ENCODE assay signal across 17 cellular contexts in the genomic region with DNA sequence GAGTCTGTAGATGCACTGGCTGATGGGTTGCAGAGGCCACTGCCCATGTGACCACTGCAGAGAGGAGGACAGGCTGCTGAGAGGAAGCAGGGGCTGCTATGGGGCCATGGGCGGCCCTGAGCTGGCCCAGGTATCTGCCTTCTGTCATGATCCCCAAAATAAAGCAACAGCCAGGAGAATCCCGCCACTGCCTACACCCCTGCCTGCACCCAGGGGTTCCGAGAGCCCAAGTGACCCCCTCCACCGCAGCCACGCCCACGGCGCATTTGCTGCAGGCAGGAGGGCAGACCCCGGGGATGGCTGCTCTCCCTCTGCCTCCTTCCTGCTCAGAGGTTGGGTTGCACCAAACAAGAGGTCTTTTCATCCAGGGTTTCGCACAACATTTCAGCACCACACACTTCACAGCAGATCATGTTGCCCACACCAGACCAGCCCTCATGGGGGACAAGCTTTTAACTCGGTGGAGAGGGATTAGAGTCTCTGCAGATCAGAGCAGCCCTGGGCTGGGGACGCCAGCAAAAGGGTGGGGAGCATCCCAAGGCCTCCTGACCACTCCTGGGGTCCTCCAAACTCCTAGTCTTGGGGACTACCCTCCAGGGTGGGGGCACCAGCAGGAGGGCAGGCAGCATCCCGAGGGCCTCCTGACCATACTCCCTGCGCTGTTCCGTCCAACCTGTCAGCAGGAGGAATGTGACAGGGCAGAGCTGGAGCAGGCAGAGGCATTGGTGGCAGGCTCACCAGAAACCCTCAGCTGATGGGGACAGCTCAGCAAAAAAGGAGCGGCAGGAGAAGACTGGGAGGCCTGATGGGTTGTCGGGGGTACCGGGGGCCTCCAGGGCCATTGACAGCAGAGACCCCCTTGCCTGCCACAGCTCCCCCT. TPM values are rescaled to one million over a fixed set of nuclear protein-coding genes. Genes with fewer than 3 reads are reported as not detected.
DNase-seq lines count a peak whose midpoint lies in the region; ATAC-seq and TF ChIP-seq lines count a peak whose summit lies in the region.
"Had no signal": no experiment of that assay in that cellular context is flagged by ENCODE, and none has a peak within 500 bp of the region (broad histone marks: within the 10 kb centered on the region; RNA-seq: fewer than 3 reads in every experiment).

No MANE protein-coding gene starts in this region.

- no peaks in the 10 kb centered on the region for H3K9me2 ChIP-seq in SK-N-SH

- H3K9me3 ChIP-seq in H9 (ENCODE audit: control insufficient read depth, low read depth, low read length): no peaks in the 10 kb centered on the region
- H3K9me3 ChIP-seq in SK-N-SH: no peaks in the 10 kb centered on the region
- H3K9me3 ChIP-seq in heart right ventricle: no peaks in the 10 kb centered on the region
- H3K9me3 ChIP-seq in sigmoid colon: no peaks in the 10 kb centered on the region
- H3K9me3 ChIP-seq: right lobe of liver had no signal

- H3F3A ChIP-seq in SK-N-SH (replicated peaks; ENCODE audit: insufficient read depth): no peaks in the 10 kb centered on the region

- peaks cover 2% of the 10 kb centered on the region; the same call in 1 of the 2 replicates for H3K4me1 ChIP-seq in H9 (ENCODE audit: insufficient read depth, low read length)
- peaks cover 28 to 91% of the 10 kb centered on the region in 2 experiments for H3K4me1 ChIP-seq in SK-N-SH (ENCODE audit: control insufficient read depth in 1 of 2, insufficient read depth in 2 of 2, low read depth in 1 of 2, low read length in 1 of 2)
- peaks cover 20 to 96% (median 72%) of the 10 kb centered on the region in 9 donors for H3K4me1 ChIP-seq in heart right ventricle
- H3K4me1 ChIP-seq in sigmoid colon: peaks cover 0 to 94% (median 89%) of the 10 kb centered on the region in 4 donors

- H3K23me2 ChIP-seq in H9 (ENCODE audit: insufficient read length, low read depth, low read length, poor library complexity, severe bottlenecking): no peaks in the 10 kb centered on the region

- H2AK5ac ChIP-seq in H9 (ENCODE audit: insufficient read length, low read length): no peak overlapping the region

- TF ChIP-seq EP300 in SK-N-SH (IDR thresholded peaks at IDR 0.05; ENCODE audit: borderline replicate concordance in 1 of 2, low read depth in 1 of 2, low read length in 1 of 2): no peak
- TF ChIP-seq EP300 in sigmoid colon (IDR thresholded peaks at IDR 0.05): no peak

- H3K4me3 ChIP-seq in SK-N-SH (ENCODE audit: low read depth in 2 of 2, low read length in 1 of 2) (no peak overlapping the region; a peak in 1 of 4 replicates), heart right ventricle (no peak overlapping the region), sigmoid colon (no peak overlapping the region)
- H3K4me3 ChIP-seq: PC-9, right lobe of liver had no signal

- intact Hi-C loops in heart right ventricle (cut with DNase I): no loop called here
- intact Hi-C loops in sigmoid colon (cut with DNase I): no loop called here
- intact Hi-C loops in natural killer cell (cut with micrococcal nuclease): no loop called here

- no CpG with 5 or more reads among the region's 17 CpGs for WGBS in H9 (ENCODE audit: extremely low coverage, insufficient read length, low lambda C conversion rate)
- WGBS in SK-N-SH (ENCODE audit: low lambda C conversion rate): 82% methylated on average over 13 of the region's 17 CpGs
- WGBS in heart right ventricle, 2 donors: 58 to 63% methylated on average over 17 of the region's 17 CpGs
- 80 to 83% methylated on average over 17 of the region's 17 CpGs for WGBS in sigmoid colon, 2 donors

- no peak overlapping the region for H4K91ac ChIP-seq in H9 (ENCODE audit: insufficient read length, low read depth, low read length)

- no peaks in the 10 kb centered on the region for H3K27me3 Mint-ChIP-seq in H9 (ENCODE audit: low read depth)
- peaks cover 0 to 2% of the 10 kb centered on the region in 2 donors for H3K27me3 Mint-ChIP-seq in natural killer cell (ENCODE audit: low read depth in 2 of 2)
- H3K27me3 Mint-ChIP-seq: activated CD4-positive, alpha-beta memory T cell treated with anti-CD3 and anti-CD28 coated beads for 36 hours; activated naive CD4-positive, alpha-beta T cell treated with anti-CD3 and anti-CD28 coated beads, Interleukin-2, amount 50 U/mL, for 24 hours; activated T-cell treated with anti-CD3 and anti-CD28 coated beads, Interleukin-2, amount 50 U/mL, for 24 hours; brain had no signal

- no peak overlapping the region for H2BK12ac ChIP-seq in H9 (ENCODE audit: insufficient read length, low read depth, low read length)

- no peak overlapping the region for H3K18ac ChIP-seq in H9 (ENCODE audit: insufficient read length, low read depth, low read length)

- H3K9me3 Mint-ChIP-seq in H9 (no peaks in the 10 kb centered on the region), natural killer cell (no peaks in the 10 kb centered on the region)
- H3K9me3 Mint-ChIP-seq: activated CD4-positive, alpha-beta memory T cell treated with anti-CD3 and anti-CD28 coated beads for 36 hours; activated naive CD4-positive, alpha-beta T cell treated with anti-CD3 and anti-CD28 coated beads, Interleukin-2, amount 50 U/mL, for 24 hours; activated T-cell treated with anti-CD3 and anti-CD28 coated beads, Interleukin-2, amount 50 U/mL, for 24 hours; brain; mesothelial cell of epicardium had no signal

- H3K27ac ChIP-seq in H9 (ENCODE audit: insufficient read length, low read depth, low read length) (no peak overlapping the region), SK-N-SH (ENCODE audit: low read depth in 2 of 2, low read length in 1 of 2) (peak overlapping the region in 1 of 2 experiments; percentile 95; a peak in 3 of 4 replicates), heart right ventricle (no peak overlapping the region), sigmoid colon (peak overlapping the region; percentile 46 to 97 (median 76))
- H3K27ac ChIP-seq: PC-9, right lobe of liver had no signal

- no peak overlapping the region for H3T11ph ChIP-seq in H9 (ENCODE audit: low read length)

- H3K79me1 ChIP-seq in H9 (ENCODE audit: insufficient read depth, low read depth, low read length, poor library complexity, severe bottlenecking): peaks cover 5% of the 10 kb centered on the region

- H3K56ac ChIP-seq in H9 (ENCODE audit: insufficient read length, low read depth, low read length): no peak overlapping the region

- no peak overlapping the region for H2BK20ac ChIP-seq in H9 (ENCODE audit: low read depth, low read length, poor library complexity, severe bottlenecking)

- peak in 7 of 8 donors; percentile 31 to 74 (median 46) for ATAC-seq in heart right ventricle
- ATAC-seq in GM18873 (IDR thresholded peaks at IDR 0.05; ENCODE audit: low FRiP score, unreplicated experiment): no peak
- ATAC-seq in natural killer cell: no peak

- H3K27ac Mint-ChIP-seq in H9: peak overlapping the region in 2 of 3 experiments; percentile 19 to 21; a peak in 2 of 7 replicates
- H3K27ac Mint-ChIP-seq in natural killer cell: no peak overlapping the region
- H3K27ac Mint-ChIP-seq: activated CD4-positive, alpha-beta memory T cell treated with anti-CD3 and anti-CD28 coated beads for 36 hours; activated naive CD4-positive, alpha-beta T cell treated with anti-CD3 and anti-CD28 coated beads, Interleukin-2, amount 50 U/mL, for 24 hours; activated T-cell treated with anti-CD3 and anti-CD28 coated beads, Interleukin-2, amount 50 U/mL, for 24 hours had no signal

- no peaks in the 10 kb centered on the region for H4K20me1 ChIP-seq in H9 (ENCODE audit: control insufficient read depth, insufficient read depth, insufficient read length)
- peaks cover 30% of the 10 kb centered on the region; the same call in 1 of the 2 replicates for H4K20me1 ChIP-seq in SK-N-SH (ENCODE audit: insufficient read depth)

- H3K4ac ChIP-seq in H9 (ENCODE audit: low read depth, low read length): no peak overlapping the region

- DNase-seq in H9 (no peak), SK-N-SH (no peak), heart right ventricle (no peak), sigmoid colon (peak; percentile 56), GM10266 (ENCODE audit: extremely low spot score) (no peak), natural killer cell (no peak)
- DNase-seq in activated CD4-positive, CD25-positive, alpha-beta regulatory T cell treated with anti-CD3 and anti-CD28 coated beads, Interleukin-2, amount 50 U/mL, for 72 hours: no peak
- DNase-seq: activated CD4-positive, alpha-beta memory T cell treated with anti-CD3 and anti-CD28 coated beads for 36 hours; activated T-cell treated with anti-CD3 and anti-CD28 coated beads, Interleukin-2, amount 50 U/mL, for 24 hours; COR-L47; NCI-H69; PC-9; right lobe of liver had no signal

- H4K5ac ChIP-seq in H9 (ENCODE audit: insufficient read length, low read depth, low read length): no peak overlapping the region

- H3K36me3 ChIP-seq in SK-N-SH (replicated peaks in 1 of 2; ENCODE audit: control insufficient read depth in 1 of 2, insufficient read depth in 2 of 2, low read length in 1 of 2) (no peaks in the 10 kb centered on the region), heart right ventricle (no peaks in the 10 kb centered on the region), sigmoid colon (no peaks in the 10 kb centered on the region)
- H3K36me3 ChIP-seq: right lobe of liver had no signal

- no peak overlapping the region; the same call in 1 of the 2 replicates for H3K14ac ChIP-seq in H9 (ENCODE audit: insufficient read depth, low read length)

- POLR2A ChIA-PET in SK-N-SH (lab: Yijun Ruan, JAX): interaction anchor here (1.5 to 1.7 kb wide), 2 partner anchors 14 to 16 kb away, joined by 5 to 7 read pairs; a partner anchor contains a TSS

- CTCF ChIA-PET in SK-N-SH (lab: Yijun Ruan, JAX): interaction anchor here (0.9 to 2.4 kb wide), 10 partner anchors 12 to 72 kb away, joined by 3 to 14 read pairs (median 6); a partner anchor contains a TSS

- H3K4me1 Mint-ChIP-seq in H9 (peaks cover 26 to 55% of the 10 kb centered on the region in 2 experiments), natural killer cell (peaks cover 2 to 7% of the 10 kb centered on the region in 2 donors)

- H3K4me3 Mint-ChIP-seq in H9 (no peak overlapping the region), natural killer cell (no peak overlapping the region)
- H3K4me3 Mint-ChIP-seq: activated CD4-positive, alpha-beta memory T cell treated with anti-CD3 and anti-CD28 coated beads for 36 hours; activated naive CD4-positive, alpha-beta T cell treated with anti-CD3 and anti-CD28 coated beads, Interleukin-2, amount 50 U/mL, for 24 hours; activated T-cell treated with anti-CD3 and anti-CD28 coated beads, Interleukin-2, amount 50 U/mL, for 24 hours; mesothelial cell of epicardium had no signal

- no peak overlapping the region for H3K23ac ChIP-seq in H9 (ENCODE audit: insufficient read length, low read depth, low read length)

- H3K27me3 ChIP-seq in H9 (ENCODE audit: insufficient read depth, low read length) (no peaks in the 10 kb centered on the region), SK-N-SH (ENCODE audit: insufficient read depth) (no peaks in the 10 kb centered on the region), heart right ventricle (no peaks in the 10 kb centered on the region), sigmoid colon (no peaks in the 10 kb centered on the region)
- H3K27me3 ChIP-seq: right lobe of liver had no signal

- H4K8ac ChIP-seq in H9 (replicated peaks; ENCODE audit: insufficient read length, low read depth, low read length): no peak overlapping the region

- TF ChIP-seq POLR2A in sigmoid colon (IDR thresholded peaks at IDR 0.05): no peak

- no peak for TF ChIP-seq RAD21 in SK-N-SH (IDR thresholded peaks at IDR 0.05; ENCODE audit: low read length)

- H3K36me3 Mint-ChIP-seq in H9 (ENCODE audit: insufficient read depth in 1 of 3, low read depth in 3 of 3) (no peaks in the 10 kb centered on the region; a peak in 1 of 7 replicates), natural killer cell (no peaks in the 10 kb centered on the region)
- H3K36me3 Mint-ChIP-seq: activated CD4-positive, alpha-beta memory T cell treated with anti-CD3 and anti-CD28 coated beads for 36 hours; activated naive CD4-positive, alpha-beta T cell treated with anti-CD3 and anti-CD28 coated beads, Interleukin-2, amount 50 U/mL, for 24 hours; brain; mesothelial cell of epicardium had no signal

- no peak overlapping the region for H2BK5ac ChIP-seq in H9 (ENCODE audit: insufficient read length, low read length)

- H3K4me2 ChIP-seq in H9 (ENCODE audit: insufficient read depth, insufficient read length, low read length) (no peak overlapping the region), SK-N-SH (peak overlapping the region; percentile 65; the same call in 1 of the 2 replicates)
- H3K4me2 ChIP-seq: PC-9 had no signal

- no peak overlapping the region for H2BK15ac ChIP-seq in H9 (ENCODE audit: low read depth, low read length)

- H2AFZ ChIP-seq in H9 (ENCODE audit: low read length): no peak overlapping the region
- H2AFZ ChIP-seq in SK-N-SH (ENCODE audit: low read depth): no peak overlapping the region
- H2AFZ ChIP-seq: PC-9 had no signal

- no peaks in the 10 kb centered on the region; the same call in 1 of the 2 replicates for H3K79me2 ChIP-seq in H9 (ENCODE audit: insufficient read depth, low read length)
- peaks cover 96% of the 10 kb centered on the region for H3K79me2 ChIP-seq in SK-N-SH (ENCODE audit: insufficient read depth)

- H3K9ac ChIP-seq in H9 (ENCODE audit: extremely low read depth, insufficient read length, low read length): no peak overlapping the region
- no peak overlapping the region for H3K9ac ChIP-seq in SK-N-SH

- TF ChIP-seq CTCF in H9 (conservative IDR thresholded peaks at IDR 0.05) (no peak), SK-N-SH (IDR thresholded peaks at IDR 0.05) (no peak), heart right ventricle (IDR thresholded peaks at IDR 0.05) (no peak), sigmoid colon (IDR thresholded peaks at IDR 0.05) (no peak), GM10266 (IDR thresholded peaks at IDR 0.05; ENCODE audit: control insufficient read depth, insufficient read depth, low read depth, missing control alignments) (no peak), natural killer cell (IDR thresholded peaks at IDR 0.05) (no peak)

- no peak overlapping the region for H2BK120ac ChIP-seq in H9 (ENCODE audit: low read depth, low read length, poor library complexity, severe bottlenecking)

RNA-seq across cellular contexts. Expression of a gene that starts 14.1 kb away (rescaled TPM):
- 33.2 and 36.3 TPM in 2 replicates for total RNA-seq in H9 (2021)
- 9.6 and 10.6 TPM in 2 replicates for polyA plus RNA-seq in SK-N-SH (2012; rRNA removed)
- polyA plus RNA-seq in SK-N-SH (2012; cell fraction: cytosol; rRNA removed): 5.3 and 8.4 TPM in 2 replicates
- polyA plus RNA-seq in SK-N-SH (2012; cell fraction: nucleus; rRNA removed): 12.9 and 13.1 TPM in 2 replicates
- total RNA-seq in heart right ventricle: 10 to 100 TPM; 28.7 to 50.2 (median 32.1) TPM
- polyA plus RNA-seq in heart right ventricle: 10 to 100 TPM in 1 of 2 donors, 1 to 10 TPM in 1; 9.0 to 23.8 TPM
- total RNA-seq in sigmoid colon: 10 to 100 TPM; 11.4 to 31.9 (median 23.9) TPM
- 10 to 100 TPM; 12.6 to 79.0 (median 49.9) TPM for polyA plus RNA-seq in sigmoid colon
- 1 to 10 TPM in 2 of 3 donors, under 1 TPM in 1; 0.73 to 4.3 (median 2.8) TPM for total RNA-seq in natural killer cell

RNA-seq across cellular contexts. Expression of a gene that starts 55.0 kb away (rescaled TPM):
- 2.6 and 2.9 TPM in 2 replicates for total RNA-seq in H9 (2021)
- polyA plus RNA-seq in SK-N-SH (2012; rRNA removed): 0.02 TPM in 2 replicates
- 0.01 and 0.03 TPM in 2 replicates for polyA plus RNA-seq in SK-N-SH (2012; cell fraction: cytosol; rRNA removed)
- polyA plus RNA-seq in SK-N-SH (2012; cell fraction: nucleus; rRNA removed): 0.01 and 0.05 TPM in 2 replicates
- total RNA-seq in heart right ventricle: 1 to 10 TPM in 6 of 10 donors, under 1 TPM in 4; 0.81 to 2.2 (median 1.4) TPM
- polyA plus RNA-seq in heart right ventricle: under 1 TPM; 0.55 to 0.59 TPM
- 10 to 100 TPM in 1 of 4 donors, 1 to 10 TPM in 3; 3.6 to 10.8 (median 7.0) TPM for total RNA-seq in sigmoid colon
- polyA plus RNA-seq in sigmoid colon: under 1 TPM in 1 of 3 donors, not detected in 2; 0.80 TPM
- total RNA-seq in natural killer cell: not detected

Comparison
In these comparisons a context has a peak if more than half of its experiments do, and no peak if none do; other contexts are left out.
1. H3K27ac ChIP-seq: peak in sigmoid colon (4 of 4); none in H9 (single experiment) and heart right ventricle (0 of 10).
2. H3K27ac Mint-ChIP-seq: peak in H9 (2 of 3); none in natural killer cell (0 of 2).
3. ATAC-seq: peak in heart right ventricle (7 of 8); none in GM18873 (single experiment) and natural killer cell (0 of 3).